ENCODE assay signal across 8 cellular contexts in genomic region chr16:69565611-69566436, GRCh38. TPM values are rescaled to one million over a fixed set of nuclear protein-coding genes. Genes with fewer than 3 reads are reported as not detected.
DNase-seq lines count a peak whose midpoint lies in the region; ATAC-seq and TF ChIP-seq lines count a peak whose summit lies in the region.

Gene NFAT5 (plus strand): TSS chr16:69565966. CDS start chr16:69566302, 336 bp downstream.

- WGBS in heart right ventricle, 2 donors: 0 to 1% methylated on average over 79 to 84 of the region's 84 CpGs
- 0 to 1% methylated on average over 4 to 30 of the region's 84 CpGs for WGBS in upper lobe of left lung, 2 donors

- H3K4me1 ChIP-seq in heart right ventricle (peaks cover 2 to 52% (median 44%) of the 10 kb centered on the region in 9 donors), upper lobe of left lung (peaks cover 38 to 49% (median 43%) of the 10 kb centered on the region in 4 donors)

- intact Hi-C loops in heart right ventricle (cut with DNase I): loop anchor here in 8 of 10 donors (1.0 to 10.0 kb wide), 9 partner anchors 51 to 169 kb away; partner anchors contain the start of gene CYB5B (in 2 of the 8)

- peak within 1 kb of the TSS; percentile 99 for H3K27ac Mint-ChIP-seq in T-helper 1 cell treated with Interleukin-12 subunit alpha and Interleukin-12 subunit beta and Interleukin-4 antibody, amounts not matched to agents 30 μg/mL and 1 μg/mL, for 36 hours
- H3K27ac Mint-ChIP-seq in progenitor cell of endocrine pancreas: peak within 1 kb of the TSS; percentile 98

- no peaks in the 10 kb centered on the region for H3K27me3 Mint-ChIP-seq in T-helper 1 cell treated with Interleukin-12 subunit alpha and Interleukin-12 subunit beta and Interleukin-4 antibody, amounts not matched to agents 30 μg/mL and 1 μg/mL, for 36 hours (ENCODE audit: low read depth)
- H3K27me3 Mint-ChIP-seq in progenitor cell of endocrine pancreas: no peaks in the 10 kb centered on the region

- H3K36me3 Mint-ChIP-seq in T-helper 1 cell treated with Interleukin-12 subunit alpha and Interleukin-12 subunit beta and Interleukin-4 antibody, amounts not matched to agents 30 μg/mL and 1 μg/mL, for 36 hours (ENCODE audit: low read depth): peaks cover 9% of the 10 kb centered on the region
- H3K36me3 Mint-ChIP-seq in progenitor cell of endocrine pancreas (ENCODE audit: insufficient read depth): no peaks in the 10 kb centered on the region

- H3K9me3 Mint-ChIP-seq in T-helper 1 cell treated with Interleukin-12 subunit alpha and Interleukin-12 subunit beta and Interleukin-4 antibody, amounts not matched to agents 30 μg/mL and 1 μg/mL, for 36 hours: no peaks in the 10 kb centered on the region
- no peaks in the 10 kb centered on the region for H3K9me3 Mint-ChIP-seq in progenitor cell of endocrine pancreas (ENCODE audit: low read depth)

- peaks cover 41% of the 10 kb centered on the region for H3K4me1 Mint-ChIP-seq in T-helper 1 cell treated with Interleukin-12 subunit alpha and Interleukin-12 subunit beta and Interleukin-4 antibody, amounts not matched to agents 30 μg/mL and 1 μg/mL, for 36 hours (ENCODE audit: low read depth)
- H3K4me1 Mint-ChIP-seq in progenitor cell of endocrine pancreas (ENCODE audit: low read depth): peaks cover 26% of the 10 kb centered on the region

- peak in 3 of 4 donors; percentile 85 to 95 (median 90) for TF ChIP-seq POLR2A in upper lobe of left lung (IDR thresholded peaks at IDR 0.05)

- H3K36me3 ChIP-seq in heart right ventricle (peaks cover 0 to 18% (median 0%) of the 10 kb centered on the region in 9 donors), upper lobe of left lung (no peaks in the 10 kb centered on the region)

- H3K27ac ChIP-seq in heart right ventricle (peak within 1 kb of the TSS; percentile 96 to 100 (median 98)), upper lobe of left lung (peak within 1 kb of the TSS; percentile 97 to 100 (median 99))

- ATAC-seq in HG02678 (IDR thresholded peaks at IDR 0.05; ENCODE audit: unreplicated experiment): peak; percentile 55
- peak; percentile 87 to 95 (median 91) for ATAC-seq in heart right ventricle
- ATAC-seq in upper lobe of left lung (ENCODE audit: low FRiP score in 2 of 2): peak; percentile 98

- DNase-seq in GM04503 (ENCODE audit: low read depth): peak; percentile 26
- peak; percentile 87 for DNase-seq in NCI-H146 (lab: John Stamatoyannopoulos, UW)
- DNase-seq in amniotic epithelial cell (ENCODE audit: low read depth): peak; percentile 71
- peak; percentile 86 to 88 for DNase-seq in heart right ventricle
- peak; percentile 89 for DNase-seq in progenitor cell of endocrine pancreas (ENCODE audit: low spot score, unreplicated experiment)
- peak; percentile 92 to 99 for DNase-seq in upper lobe of left lung

- H3K27me3 ChIP-seq in heart right ventricle: no peaks in the 10 kb centered on the region
- no peaks in the 10 kb centered on the region for H3K27me3 ChIP-seq in upper lobe of left lung

- peak within 1 kb of the TSS; percentile 100 for H3K4me3 Mint-ChIP-seq in T-helper 1 cell treated with Interleukin-12 subunit alpha and Interleukin-12 subunit beta and Interleukin-4 antibody, amounts not matched to agents 30 μg/mL and 1 μg/mL, for 36 hours
- peak within 1 kb of the TSS; percentile 90 for H3K4me3 Mint-ChIP-seq in progenitor cell of endocrine pancreas (ENCODE audit: low read depth)

- TF ChIP-seq EP300 in upper lobe of left lung (IDR thresholded peaks at IDR 0.05): peak in 1 of 4 donors; percentile 43

- H3K4me3 ChIP-seq in heart right ventricle (peak within 1 kb of the TSS; percentile 75 to 97 (median 90)), upper lobe of left lung (peak within 1 kb of the TSS; percentile 77 to 99 (median 91))

- TF ChIP-seq CTCF in heart right ventricle (IDR thresholded peaks at IDR 0.05): peak in 4 of 9 donors; percentile 12 to 42 (median 35)
- TF ChIP-seq CTCF in progenitor cell of endocrine pancreas (IDR thresholded peaks at IDR 0.05; ENCODE audit: unreplicated experiment): peak; percentile 27
- TF ChIP-seq CTCF in upper lobe of left lung (IDR thresholded peaks at IDR 0.05): peak in 2 of 6 experiments; percentile 18 to 23

- H3K9me3 ChIP-seq in heart right ventricle (no peaks in the 10 kb centered on the region), upper lobe of left lung (no peaks in the 10 kb centered on the region)

RNA-seq across cellular contexts. Expression of gene NFAT5, which starts in this region (rescaled TPM):
- total RNA-seq in heart right ventricle: 10 to 100 TPM; 14.6 to 23.7 (median 21.5) TPM
- polyA plus RNA-seq in heart right ventricle: 1 to 10 TPM; 1.7 to 5.6 TPM
- 41.2 and 45.2 TPM in 2 replicates for total RNA-seq in progenitor cell of endocrine pancreas
- total RNA-seq in upper lobe of left lung: 10 to 100 TPM; 36.0 to 80.7 (median 50.4) TPM

Comparison
In these comparisons a context has a peak if more than half of its experiments do, and no peak if none do; other contexts are left out.
1. Peak in every context shown above with its lines: DNase-seq, ATAC-seq, H3K4me3 ChIP-seq and H3K27ac ChIP-seq.
2. DNase-seq: peak in every context shown above with its lines; median percentile 96 in upper lobe of left lung; 89 in progenitor cell of endocrine pancreas; 87 in NCI-H146; 87 in heart right ventricle; 71 in amniotic epithelial cell; 26 in GM04503.